ENCODE assay signal across 20 cellular contexts in the genomic region with DNA sequence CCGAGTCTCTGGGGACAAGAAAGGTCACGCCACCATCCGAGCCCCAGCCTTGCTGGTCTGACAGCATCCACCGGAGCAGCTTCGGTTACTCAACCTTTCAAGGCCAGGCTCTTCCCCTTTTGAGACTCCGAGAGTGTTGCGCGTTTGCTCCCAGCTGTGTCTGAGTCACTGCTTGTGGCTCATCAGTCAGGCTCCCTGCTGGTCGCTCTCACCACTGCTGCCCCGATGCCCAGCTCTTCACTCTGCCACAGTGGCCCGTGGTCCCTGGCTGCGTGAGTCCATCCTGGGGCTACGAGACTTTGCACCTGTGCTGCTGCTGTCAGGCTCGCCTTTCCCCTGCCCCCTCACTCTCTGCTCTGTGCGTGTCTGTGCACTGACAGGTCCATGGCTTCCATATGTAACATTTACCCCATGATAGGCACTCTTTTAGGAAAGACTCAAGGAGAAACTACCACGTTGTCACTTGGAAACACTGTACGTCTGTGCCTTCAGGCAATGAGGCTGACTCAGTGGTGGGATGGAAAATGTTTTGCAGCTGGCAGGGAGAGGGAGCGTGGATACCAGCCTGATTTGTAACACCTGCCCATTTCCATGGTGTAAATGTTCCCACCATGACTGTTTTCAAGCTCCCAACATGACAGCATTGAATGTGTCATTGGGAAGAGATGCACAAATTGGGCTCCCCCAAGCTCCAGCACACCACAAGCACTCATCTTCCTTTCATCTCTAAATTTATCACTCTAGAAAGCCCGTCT.
DNase-seq lines count a peak whose midpoint lies in the region; ATAC-seq, FAIRE-seq and TF ChIP-seq lines count a peak whose summit lies in the region.
"Had no signal": no experiment of that assay in that cellular context is flagged by ENCODE, and none has a peak within 500 bp of the region (broad histone marks: within the 10 kb centered on the region; RNA-seq: fewer than 3 reads in every experiment).

No MANE protein-coding gene starts in this region.

- dilution Hi-C loops in mammary epithelial cell (cut with HindIII; ENCODE audit: low sequenced_read_pairs) = no loop called here

- no peak overlapping the region for H3K4me3 Mint-ChIP-seq in MCF 10A (ENCODE audit: unreplicated experiment)
- H3K4me3 Mint-ChIP-seq: CD4-positive, alpha-beta T cell had no signal

- H3K9me3 Mint-ChIP-seq in MCF 10A (ENCODE audit: unreplicated experiment) = peaks cover 11% of the 10 kb centered on the region

- no peak for TF ChIP-seq EP300 in K562 (IDR thresholded peaks at IDR 0.05; ENCODE audit: low read length)

- H3K36me3 ChIP-seq in mammary epithelial cell (ENCODE audit: insufficient read depth, low read length) (no peaks in the 10 kb centered on the region), K562 (ENCODE audit: control insufficient read depth, insufficient read depth, low read length) (no peaks in the 10 kb centered on the region), right lobe of liver (no peaks in the 10 kb centered on the region)
- H3K36me3 ChIP-seq: BE2C had no signal

- TF ChIP-seq RAD21 in K562 (CRISPR knock-in tag; conservative IDR thresholded peaks at IDR 0.05 in 1 of 2, IDR thresholded peaks at IDR 0.05 in 1 of 2) = no peak

- FAIRE-seq in RCC 7860 (lab: Jason Lieb, UNC) (peak; percentile 35), K562 (lab: Jason Lieb, UNC) (no peak)
- FAIRE-seq: GM19239 had no signal

- 51% methylated on average over 9 of the region's 19 CpGs for WGBS in mammary epithelial cell (ENCODE audit: low coverage, missing lambda C conversion rate)
- WGBS in K562 (ENCODE audit: insufficient coverage, low coverage, missing lambda C conversion rate) = 2% methylated on average over 16 of the region's 19 CpGs
- WGBS in right lobe of liver (ENCODE audit: insufficient coverage, low coverage, low lambda C conversion rate, missing lambda C conversion rate) = 62% methylated on average over 13 of the region's 19 CpGs
- 84% methylated on average over 19 of the region's 19 CpGs for WGBS in right cardiac atrium

- TF ChIP-seq POLR2A in K562 (conservative IDR thresholded peaks at IDR 0.05) (no peak), right lobe of liver (IDR thresholded peaks at IDR 0.05) (no peak)

- DNase-seq in MCF 10A (ENCODE audit: unreplicated experiment) (peak; percentile 80), mammary epithelial cell (no peak), RCC 7860 (ENCODE audit: low spot score) (peak; percentile 80), K562 (ENCODE audit: extremely low read depth in 1 of 4, low spot score in 3 of 4) (no peak), right lobe of liver (no peak), HuH-7.5 (ENCODE audit: low spot score) (no peak), right cardiac atrium (no peak)
- DNase-seq: 8988T; BE2C; CD4-positive, alpha-beta T cell; HCEC 1CT; IMR-90; Kasumi-1; NCI-H1092; NCI-H146; NCI-H2081; NCI-H510A treated with DMSO at 0.1 percent for 48 hours had no signal

- peaks cover 5% of the 10 kb centered on the region for H3K4me1 Mint-ChIP-seq in MCF 10A (ENCODE audit: insufficient read depth, unreplicated experiment)

- H3K27me3 ChIP-seq in mammary epithelial cell (ENCODE audit: insufficient read depth, low read length) = no peaks in the 10 kb centered on the region
- peaks cover 0 to 10% of the 10 kb centered on the region in 2 experiments; a peak in 3 of 5 replicates for H3K27me3 ChIP-seq in K562 (ENCODE audit: control insufficient read depth in 2 of 2, insufficient read depth in 2 of 2, low read length in 2 of 2)
- H3K27me3 ChIP-seq in right lobe of liver = no peaks in the 10 kb centered on the region
- H3K27me3 ChIP-seq in right cardiac atrium (ENCODE audit: control insufficient read depth, insufficient read depth) = no peaks in the 10 kb centered on the region
- H3K27me3 ChIP-seq: BE2C had no signal

- no peaks in the 10 kb centered on the region for H4K20me1 ChIP-seq in mammary epithelial cell (ENCODE audit: insufficient read depth, low read length)
- H4K20me1 ChIP-seq in K562 (replicated peaks; ENCODE audit: control insufficient read depth, insufficient read depth, low read length) = no peaks in the 10 kb centered on the region

- H3K9ac ChIP-seq in mammary epithelial cell (ENCODE audit: insufficient read depth, low read length) (no peak overlapping the region), K562 (ENCODE audit: insufficient read depth in 1 of 2, low read depth in 2 of 2, low read length in 2 of 2) (no peak overlapping the region)

- no peak overlapping the region for H3K4me3 ChIP-seq in mammary epithelial cell (replicated peaks in 1 of 3; ENCODE audit: insufficient read depth in 1 of 3, low read depth in 2 of 3, low read length in 3 of 3)
- no peak overlapping the region for H3K4me3 ChIP-seq in K562
- H3K4me3 ChIP-seq in right lobe of liver = no peak overlapping the region
- H3K4me3 ChIP-seq in right cardiac atrium (ENCODE audit: low read length) = no peak overlapping the region
- H3K4me3 ChIP-seq: SK-N-MC had no signal

- no peak overlapping the region for H3K27ac ChIP-seq in mammary epithelial cell (ENCODE audit: insufficient read depth, low read depth, low read length)
- H3K27ac ChIP-seq in K562 (ENCODE audit: extremely low read depth, low read depth, low read length) = no peak overlapping the region
- no peak overlapping the region for H3K27ac ChIP-seq in right lobe of liver
- H3K27ac ChIP-seq in right cardiac atrium (ENCODE audit: low read length) = no peak overlapping the region
- H3K27ac ChIP-seq: SK-N-MC had no signal

- ATAC-seq in K562 (no peak), right lobe of liver (no peak), right cardiac atrium (no peak), GM19328 (IDR thresholded peaks at IDR 0.05; ENCODE audit: unreplicated experiment) (no peak)

- peaks cover 20% of the 10 kb centered on the region for H3K9me3 ChIP-seq in mammary epithelial cell (replicated peaks; ENCODE audit: insufficient read depth, low read length)
- H3K9me3 ChIP-seq in K562 (replicated peaks; ENCODE audit: control insufficient read depth, insufficient read depth, low read depth, low read length) = no peaks in the 10 kb centered on the region
- H3K9me3 ChIP-seq in right lobe of liver = no peaks in the 10 kb centered on the region
- H3K9me3 ChIP-seq in right cardiac atrium (ENCODE audit: control insufficient read depth, low read length) = no peaks in the 10 kb centered on the region

- POLR2A ChIA-PET in MCF 10A (lab: Yijun Ruan, JAX) (interaction anchor here (0.8 kb wide), 1 partner anchor 22 kb away, joined by 5 read pairs; no protein-coding TSS in a partner anchor), K562 (lab: Yijun Ruan, JAX) (no interaction called here)

- CTCF ChIA-PET in MCF 10A (lab: Yijun Ruan, JAX) (interaction anchor here (1.0 kb wide), 1 partner anchor 113 kb away, joined by 3 read pairs; no protein-coding TSS in a partner anchor), mammary epithelial cell (lab: Charles Lee; ENCODE audit: low non-redundant PET) (no interaction called here), K562 (lab: Yijun Ruan, JAX; ENCODE audit: low intra/inter-chr PET ratio) (no interaction called here)

- H3K9me1 ChIP-seq in K562 (ENCODE audit: control insufficient read depth, insufficient read depth, low read length) = no peaks in the 10 kb centered on the region

- intact Hi-C loops in MCF 10A (cut with micrococcal nuclease) (no loop called here), mammary epithelial cell (cut with micrococcal nuclease) (no loop called here), K562 (cut with micrococcal nuclease) (no loop called here), right lobe of liver (cut with DNase I) (no loop called here), right cardiac atrium (cut with DNase I) (no loop called here)

- TF ChIP-seq CTCF in MCF 10A (IDR thresholded peaks at IDR 0.05; ENCODE audit: unreplicated experiment) = no peak
- TF ChIP-seq CTCF in mammary epithelial cell (conservative IDR thresholded peaks at IDR 0.05 in 1 of 2, IDR thresholded peaks at IDR 0.05 in 1 of 2; ENCODE audit: extremely low read depth in 1 of 2, insufficient read depth in 1 of 2, low read depth in 1 of 2, low read length in 2 of 2) = no peak
- TF ChIP-seq CTCF in K562 (IDR thresholded peaks at IDR 0.05 in 2 of 3, conservative IDR thresholded peaks at IDR 0.05 in 1 of 3; ENCODE audit: insufficient read depth in 2 of 3, low read depth in 1 of 3, low read length in 3 of 3) = no peak
- no peak for TF ChIP-seq CTCF in right lobe of liver (IDR thresholded peaks at IDR 0.05)

- no peaks in the 10 kb centered on the region for H3K79me2 ChIP-seq in mammary epithelial cell (ENCODE audit: insufficient read depth, low read length)
- H3K79me2 ChIP-seq in K562 (ENCODE audit: control insufficient read depth, insufficient read depth, low read length) = no peaks in the 10 kb centered on the region

- H3K4me1 ChIP-seq in mammary epithelial cell (ENCODE audit: insufficient read depth, low read length) = no peaks in the 10 kb centered on the region
- no peaks in the 10 kb centered on the region for H3K4me1 ChIP-seq in K562 (replicated peaks in 1 of 2; ENCODE audit: control insufficient read depth in 2 of 2, insufficient read depth in 2 of 2, low read length in 2 of 2)
- no peaks in the 10 kb centered on the region for H3K4me1 ChIP-seq in right lobe of liver
- no peaks in the 10 kb centered on the region for H3K4me1 ChIP-seq in right cardiac atrium (ENCODE audit: control insufficient read depth, insufficient read depth, low read length)
- H3K4me1 ChIP-seq: BE2C had no signal

- no peak overlapping the region for H3K27ac Mint-ChIP-seq in MCF 10A (ENCODE audit: low read depth, unreplicated experiment)
- H3K27ac Mint-ChIP-seq: CD4-positive, alpha-beta T cell had no signal

- in situ Hi-C loops in mammary epithelial cell (cut with MboI; ENCODE audit: low sequenced_read_pairs in 2 of 2) = no loop called here
- in situ Hi-C loops in K562 (cut with MboI) = no loop called here

- H2AFZ ChIP-seq in mammary epithelial cell (ENCODE audit: low read depth, low read length) (no peak overlapping the region), K562 (ENCODE audit: low read depth, low read length) (no peak overlapping the region)

- BruUV-seq in MCF 10A (replicated peaks; lab: Mats Ljungman, UMichigan) (no TSS peak), mammary epithelial cell (replicated peaks; lab: Mats Ljungman, UMichigan) (no TSS peak), K562 (replicated peaks; lab: Mats Ljungman, UMichigan) (no TSS peak)

- H3K36me3 Mint-ChIP-seq in MCF 10A (ENCODE audit: insufficient read depth, unreplicated experiment) = no peaks in the 10 kb centered on the region

- H3K27me3 Mint-ChIP-seq in MCF 10A (ENCODE audit: insufficient read depth, unreplicated experiment) = no peaks in the 10 kb centered on the region
- H3K27me3 Mint-ChIP-seq: CD4-positive, alpha-beta T cell had no signal

- H3K4me2 ChIP-seq in mammary epithelial cell (ENCODE audit: insufficient read depth, low read depth, low read length) (no peak overlapping the region), K562 (ENCODE audit: insufficient read depth, low read length) (no peak overlapping the region)

TF ChIP-seq in K562, 482 proteins besides CTCF, POLR2A, EP300 and RAD21:
- TF ChIP-seq BCL6 (CRISPR knock-in tag; IDR thresholded peaks at IDR 0.05) (no peak), SPI1 (IDR thresholded peaks at IDR 0.05; ENCODE audit: borderline replicate concordance, low read depth, low read length) (0 out of 2 replicates have a peak, but pooled peaks have one; percentile 9), U2AF1 (optimal IDR thresholded peaks at IDR 0.05; ENCODE audit: low read depth, low read length) (no peak)

Comparison
In these comparisons a context has a peak if more than half of its experiments do, and no peak if none do; other contexts are left out.
1. DNase-seq: peak in MCF 10A (single experiment) and RCC 7860 (single experiment); none in mammary epithelial cell (single experiment), K562 (0 of 4), right lobe of liver (0 of 3), HuH-7.5 (single experiment) and right cardiac atrium (0 of 3).